In the genomic region with DNA sequence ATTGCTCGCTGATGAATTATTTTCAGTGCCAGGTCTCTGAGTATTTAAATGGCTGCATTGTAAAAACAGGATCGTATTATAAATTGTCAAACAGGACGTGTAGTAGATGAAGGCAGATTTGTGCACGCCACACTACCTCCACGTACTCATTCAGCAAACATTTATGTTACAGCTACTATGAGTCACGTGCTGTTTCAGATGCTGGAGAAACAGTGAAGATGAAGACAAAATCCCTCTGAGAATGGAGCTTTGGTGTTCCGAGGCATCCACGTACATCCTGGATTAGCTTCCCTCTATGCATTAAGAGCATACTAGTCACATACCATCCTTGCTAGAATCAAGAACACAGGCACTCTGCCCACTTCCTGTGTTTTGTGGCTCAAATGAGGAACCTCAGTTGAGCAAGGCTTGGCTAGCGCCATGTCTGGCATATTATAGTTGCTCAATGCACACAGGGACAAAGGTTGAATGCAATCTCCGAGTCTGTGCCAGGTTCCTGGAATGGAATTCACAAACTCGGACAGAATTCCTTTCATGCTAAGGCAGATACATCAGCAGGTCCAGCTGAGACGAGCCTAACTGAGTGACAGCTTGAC, we compare ENCODE assay signal across 2 cellular contexts.
TF ChIP-seq lines count a peak whose summit lies in the region.

No MANE protein-coding gene starts in this region.

TF ChIP-seq in GM12878, 131 proteins besides CTCF, POLR2A, EP300 and RAD21:
- TF ChIP-seq, protein P1, sequence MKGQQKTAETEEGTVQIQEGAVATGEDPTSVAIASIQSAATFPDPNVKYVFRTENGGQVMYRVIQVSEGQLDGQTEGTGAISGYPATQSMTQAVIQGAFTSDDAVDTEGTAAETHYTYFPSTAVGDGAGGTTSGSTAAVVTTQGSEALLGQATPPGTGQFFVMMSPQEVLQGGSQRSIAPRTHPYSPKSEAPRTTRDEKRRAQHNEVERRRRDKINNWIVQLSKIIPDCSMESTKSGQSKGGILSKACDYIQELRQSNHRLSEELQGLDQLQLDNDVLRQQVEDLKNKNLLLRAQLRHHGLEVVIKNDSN (IDR thresholded peaks at IDR 0.05; ENCODE audit: borderline replicate concordance, extremely low read length, insufficient read depth, low read depth, low read length), result peak; percentile 9
- TF ChIP-seq RUNX3 (IDR thresholded peaks at IDR 0.05; ENCODE audit: low read length) (peak; percentile 56), SPI1 (IDR thresholded peaks at IDR 0.05; ENCODE audit: borderline replicate concordance, insufficient read depth, low read depth, low read length) (peak; percentile 31; the same call in 1 of the 2 replicates), BHLHE40 (IDR thresholded peaks at IDR 0.05; ENCODE audit: borderline replicate concordance in 1 of 2, low read depth in 2 of 2, low read length in 1 of 2) (peak in 1 of 2 experiments; percentile 11; a peak in 1 of 4 replicates), NFIC (IDR thresholded peaks at IDR 0.05; ENCODE audit: low read depth, low read length) (no peak), CBX5 (IDR thresholded peaks at IDR 0.05; ENCODE audit: low read depth) (no peak)

TF ChIP-seq in liver, 16 proteins besides CTCF, POLR2A, EP300 and RAD21:
- peak in 1 of 2 donors; percentile 61 for TF ChIP-seq GABPA (IDR thresholded peaks at IDR 0.05 in 1 of 2, conservative IDR thresholded peaks at IDR 0.05 in 1 of 2)
- peak; percentile 89 for TF ChIP-seq SP1 (IDR thresholded peaks at IDR 0.05)
- TF ChIP-seq, protein P2, sequence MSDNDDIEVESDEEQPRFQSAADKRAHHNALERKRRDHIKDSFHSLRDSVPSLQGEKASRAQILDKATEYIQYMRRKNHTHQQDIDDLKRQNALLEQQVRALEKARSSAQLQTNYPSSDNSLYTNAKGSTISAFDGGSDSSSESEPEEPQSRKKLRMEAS (IDR thresholded peaks at IDR 0.05), result peak; percentile 92
- peak; percentile 90 for TF ChIP-seq YY1 (IDR thresholded peaks at IDR 0.05)
- peak; percentile 45 for TF ChIP-seq FOXA2 (IDR thresholded peaks at IDR 0.05)
- TF ChIP-seq RXRA (IDR thresholded peaks at IDR 0.05), result peak; percentile 87 to 91
- TF ChIP-seq TAF1 (conservative IDR thresholded peaks at IDR 0.05), result no peak
- TF ChIP-seq JUND (IDR thresholded peaks at IDR 0.05), result peak; percentile 51 to 85
- peak; percentile 74 for TF ChIP-seq REST (IDR thresholded peaks at IDR 0.05)
- no peak for TF ChIP-seq FOXA1 (IDR thresholded peaks at IDR 0.05)
- no peak for TF ChIP-seq NR2F2 (IDR thresholded peaks at IDR 0.05)
- TF ChIP-seq, protein P3, sequence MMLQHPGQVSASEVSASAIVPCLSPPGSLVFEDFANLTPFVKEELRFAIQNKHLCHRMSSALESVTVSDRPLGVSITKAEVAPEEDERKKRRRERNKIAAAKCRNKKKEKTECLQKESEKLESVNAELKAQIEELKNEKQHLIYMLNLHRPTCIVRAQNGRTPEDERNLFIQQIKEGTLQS (IDR thresholded peaks at IDR 0.05), result no peak
- TF ChIP-seq HNF4G (IDR thresholded peaks at IDR 0.05), result peak; percentile 91
- peak; percentile 61 for TF ChIP-seq ZBTB33 (IDR thresholded peaks at IDR 0.05)
- peak; percentile 19 to 67 for TF ChIP-seq EGR1 (IDR thresholded peaks at IDR 0.05; ENCODE audit: low read depth in 2 of 2)
- TF ChIP-seq HNF4A (conservative IDR thresholded peaks at IDR 0.05), result peak; percentile 95
TF ChIP-seq in liver: peak in this region for 12.
